8 cellular contexts compared by ENCODE assay signal in genomic region chr1:10212476-10212875, GRCh38. TPM values are rescaled to one million over a fixed set of nuclear protein-coding genes. Genes with fewer than 3 reads are reported as not detected.
DNase-seq lines count a peak whose midpoint lies in the region; ATAC-seq and TF ChIP-seq lines count a peak whose summit lies in the region.

No MANE protein-coding gene starts in this region.

- DNase-seq in T-helper 2 cell treated with Interferon-gamma antibody and Interleukin-4, amounts not matched to agents 5 μg/mL and 100 μg/mL, for 36 hours (ENCODE audit: low spot score) = no peak
- DNase-seq in T-helper 2 cell (no peak), adrenal gland (peak in 1 of 7 donors; percentile 36), 8988T (no peak)

- no peak for TF ChIP-seq POLR2A in adrenal gland (IDR thresholded peaks at IDR 0.05)

- H3K27ac ChIP-seq in adrenal gland (peak overlapping the region; percentile 67 to 100 (median 99)), layer of hippocampus (ENCODE audit: low read depth, low read length) (peak overlapping the region; percentile 95), stomach smooth muscle (ENCODE audit: low read length) (peak overlapping the region; percentile 98)

- H3K4me1 ChIP-seq in adrenal gland (replicated peaks in 1 of 2) (peaks cover 37 to 55% of the 10 kb centered on the region in 2 donors), stomach smooth muscle (ENCODE audit: control insufficient read depth, insufficient read depth, low read length) (peaks cover 34% of the 10 kb centered on the region)

- peak overlapping the region; percentile 71 for H3K4me3 Mint-ChIP-seq in T-helper 2 cell treated with Interferon-gamma antibody and Interleukin-4, amounts not matched to agents 5 μg/mL and 100 μg/mL, for 36 hours

- intact Hi-C loops in adrenal gland (cut with DNase I) = no loop called here

- peaks cover 2% of the 10 kb centered on the region for H3K27me3 Mint-ChIP-seq in T-helper 2 cell treated with Interferon-gamma antibody and Interleukin-4, amounts not matched to agents 5 μg/mL and 100 μg/mL, for 36 hours (ENCODE audit: low read depth)

- peak overlapping the region in 1 of 4 donors; percentile 58 for H3K4me3 ChIP-seq in adrenal gland
- H3K4me3 ChIP-seq in stomach smooth muscle (ENCODE audit: low read length in 2 of 2) = peak overlapping the region; percentile 95 to 98

- H3K9me3 ChIP-seq in adrenal gland (replicated peaks in 1 of 3) (no peaks in the 10 kb centered on the region), stomach smooth muscle (ENCODE audit: control insufficient read depth in 2 of 2, low read length in 2 of 2) (no peaks in the 10 kb centered on the region)

- peaks cover 44% of the 10 kb centered on the region for H3K4me1 Mint-ChIP-seq in T-helper 2 cell treated with Interferon-gamma antibody and Interleukin-4, amounts not matched to agents 5 μg/mL and 100 μg/mL, for 36 hours (ENCODE audit: low read depth)

- ATAC-seq in GM21447 (IDR thresholded peaks at IDR 0.05; ENCODE audit: unreplicated experiment) = no peak
- ATAC-seq in GM18517 (IDR thresholded peaks at IDR 0.05; ENCODE audit: unreplicated experiment) = no peak

- H3K36me3 Mint-ChIP-seq in T-helper 2 cell treated with Interferon-gamma antibody and Interleukin-4, amounts not matched to agents 5 μg/mL and 100 μg/mL, for 36 hours (ENCODE audit: low read depth) = no peaks in the 10 kb centered on the region

- 73 to 84% (median 79%) methylated on average over 1 of the region's 1 CpG for WGBS in adrenal gland, 4 donors

- no peaks in the 10 kb centered on the region for H3K27me3 ChIP-seq in adrenal gland
- no peaks in the 10 kb centered on the region for H3K27me3 ChIP-seq in layer of hippocampus (ENCODE audit: control insufficient read depth, insufficient read depth, low read length)
- no peaks in the 10 kb centered on the region for H3K27me3 ChIP-seq in stomach smooth muscle (ENCODE audit: control insufficient read depth in 1 of 2, insufficient read depth in 2 of 2, low read length in 2 of 2)

- H3K9ac ChIP-seq in stomach smooth muscle (ENCODE audit: low read length in 2 of 2) = peak overlapping the region; percentile 97 to 99

- peak overlapping the region; percentile 62 for H3K27ac Mint-ChIP-seq in T-helper 2 cell treated with Interferon-gamma antibody and Interleukin-4, amounts not matched to agents 5 μg/mL and 100 μg/mL, for 36 hours

- no peaks in the 10 kb centered on the region for H3K9me3 Mint-ChIP-seq in T-helper 2 cell treated with Interferon-gamma antibody and Interleukin-4, amounts not matched to agents 5 μg/mL and 100 μg/mL, for 36 hours

- H3K36me3 ChIP-seq in adrenal gland (replicated peaks in 1 of 2) (no peaks in the 10 kb centered on the region), stomach smooth muscle (ENCODE audit: control insufficient read depth in 2 of 2, insufficient read depth in 2 of 2, low read length in 2 of 2) (no peaks in the 10 kb centered on the region)

- TF ChIP-seq CTCF in adrenal gland (IDR thresholded peaks at IDR 0.05) = no peak

RNA-seq across cellular contexts. Expression of gene KIF1B, which starts 2.1 kb away (rescaled TPM):
- 10 to 100 TPM; 34.1 to 66.3 (median 50.2) TPM for total RNA-seq in adrenal gland
- 10 to 100 TPM; 12.9 to 35.8 (median 16.1) TPM for polyA plus RNA-seq in adrenal gland
